Comparison of ENCODE assay signal across 28 cellular contexts in genomic region chr9:134336924-134337323, GRCh38. TPM values are rescaled to one million over a fixed set of nuclear protein-coding genes. Genes with fewer than 3 reads are reported as not detected.
DNase-seq lines count a peak whose midpoint lies in the region; ATAC-seq and TF ChIP-seq lines count a peak whose summit lies in the region.
"Had no signal": no experiment of that assay in that cellular context is flagged by ENCODE, and none has a peak within 500 bp of the region (broad histone marks: within the 10 kb centered on the region; RNA-seq: fewer than 3 reads in every experiment).

No MANE protein-coding gene starts in this region.

- no peak overlapping the region for H2AFZ ChIP-seq in trophoblast cell (ENCODE audit: insufficient read depth, low read length, poor library complexity)

- H3K9me3 ChIP-seq in BLaER1, result no peaks in the 10 kb centered on the region
- H3K9me3 ChIP-seq in liver (ENCODE audit: control insufficient read depth in 4 of 4, low read length in 3 of 4), result no peaks in the 10 kb centered on the region
- no peaks in the 10 kb centered on the region for H3K9me3 ChIP-seq in trophoblast cell (ENCODE audit: insufficient read depth, low read depth, low read length)
- H3K9me3 ChIP-seq in sigmoid colon, result no peaks in the 10 kb centered on the region
- H3K9me3 ChIP-seq: thoracic aorta had no signal

- peak overlapping the region; percentile 22 for H3K4ac ChIP-seq in trophoblast cell (ENCODE audit: low read depth, low read length)

- H3K4me2 ChIP-seq in BLaER1 (peak overlapping the region; percentile 37), trophoblast cell (ENCODE audit: low read length) (no peak overlapping the region)

- H2BK5ac ChIP-seq in trophoblast cell (ENCODE audit: low read depth, low read length, poor library complexity), result no peak overlapping the region

- no peak for TF ChIP-seq EP300 in sigmoid colon (IDR thresholded peaks at IDR 0.05)

- intact Hi-C loops in sigmoid colon (cut with DNase I), result no loop called here

- H3K79me1 ChIP-seq in trophoblast cell (ENCODE audit: low read length), result no peaks in the 10 kb centered on the region

- no peak overlapping the region for H3K18ac ChIP-seq in trophoblast cell (ENCODE audit: low read length)

- H3K27me3 ChIP-seq in BLaER1 (no peaks in the 10 kb centered on the region), liver (ENCODE audit: control insufficient read depth in 4 of 4, insufficient read depth in 4 of 4, low read length in 3 of 4) (no peaks in the 10 kb centered on the region), trophoblast cell (ENCODE audit: insufficient read depth, low read length) (no peaks in the 10 kb centered on the region), sigmoid colon (no peaks in the 10 kb centered on the region)
- H3K27me3 ChIP-seq: dorsolateral prefrontal cortex had no signal

- no peak overlapping the region for H3K14ac ChIP-seq in trophoblast cell (ENCODE audit: low read length)

- ATAC-seq in HG03280 (IDR thresholded peaks at IDR 0.05; ENCODE audit: unreplicated experiment), result no peak
- ATAC-seq: activated naive CD8-positive, alpha-beta T cell treated with anti-CD3 and anti-CD28 coated beads, Interleukin-2, amount 50 U/mL, for 24 hours; left cardiac atrium; SK-N-SH treated with all-trans-retinoic acid at 6 μM for 48 hours had no signal

- H4K8ac ChIP-seq in trophoblast cell (ENCODE audit: low read depth, low read length), result no peak overlapping the region

- H4K91ac ChIP-seq in trophoblast cell (ENCODE audit: low read depth, low read length), result no peak overlapping the region

- no peak for TF ChIP-seq CTCF in RWPE1 (conservative IDR thresholded peaks at IDR 0.05; ENCODE audit: low read depth)
- no peak for TF ChIP-seq CTCF in liver (IDR thresholded peaks at IDR 0.05; ENCODE audit: low read depth, low read length, missing input control)
- TF ChIP-seq CTCF in sigmoid colon (IDR thresholded peaks at IDR 0.05), result no peak

- H3K9ac ChIP-seq in BLaER1 (peak overlapping the region; percentile 60; the same call in 1 of the 2 replicates), liver (ENCODE audit: low read depth in 1 of 2, low read length in 2 of 2) (peak overlapping the region in 1 of 2 donors; percentile 61), trophoblast cell (ENCODE audit: low read length) (no peak overlapping the region)

- peaks cover 25% of the 10 kb centered on the region; the same call in 1 of the 2 replicates for H3K36me3 ChIP-seq in BLaER1
- H3K36me3 ChIP-seq in liver (ENCODE audit: control insufficient read depth in 4 of 4, insufficient read depth in 3 of 4, low read depth in 1 of 4, low read length in 3 of 4), result no peaks in the 10 kb centered on the region
- H3K36me3 ChIP-seq in trophoblast cell (ENCODE audit: control insufficient read depth in 1 of 2, insufficient read depth in 2 of 2, low read length in 2 of 2), result peaks cover 0 to 2% of the 10 kb centered on the region in 2 experiments
- no peaks in the 10 kb centered on the region for H3K36me3 ChIP-seq in sigmoid colon
- H3K36me3 ChIP-seq: thoracic aorta had no signal

- H3K4me1 ChIP-seq in BLaER1 (peaks cover 97% of the 10 kb centered on the region), liver (ENCODE audit: control insufficient read depth in 4 of 4, insufficient read depth in 4 of 4, low read length in 3 of 4) (peaks cover 66 to 100% (median 95%) of the 10 kb centered on the region in 4 donors), trophoblast cell (ENCODE audit: control insufficient read depth in 1 of 2, insufficient read depth in 2 of 2, low read length in 2 of 2) (peaks cover 8 to 11% of the 10 kb centered on the region in 2 experiments), sigmoid colon (peaks cover 2 to 100% (median 94%) of the 10 kb centered on the region in 4 donors)

- WGBS in liver, result 45% methylated on average over 8 of the region's 8 CpGs
- no CpG with 5 or more reads among the region's 8 CpGs for WGBS in trophoblast cell (ENCODE audit: extremely low coverage, insufficient coverage, insufficient read length)
- WGBS in sigmoid colon, 2 donors, result 78 to 84% methylated on average over 8 of the region's 8 CpGs

- no peak overlapping the region for H2BK120ac ChIP-seq in trophoblast cell (ENCODE audit: insufficient read depth, low read length, poor library complexity)

- H3K79me2 ChIP-seq in trophoblast cell (ENCODE audit: control insufficient read depth, insufficient read depth, low read length, poor library complexity), result peaks cover 32% of the 10 kb centered on the region

- DNase-seq in RWPE1 (ENCODE audit: low spot score) (no peak), trophoblast cell (no peak), NCI-H345 (lab: John Stamatoyannopoulos, UW) (no peak), sigmoid colon (no peak)
- DNase-seq in activated T-cell treated with anti-CD3 and anti-CD28 coated beads, Interleukin-2, amount 50 U/mL, for 1 hour, result no peak
- DNase-seq: activated CD4-positive, alpha-beta T cell treated with anti-CD3 and anti-CD28 coated beads, Interleukin-2, amount 50 U/mL, for 48 hours; activated CD4-positive, CD25-positive, alpha-beta regulatory T cell treated with anti-CD3 and anti-CD28 coated beads, Interleukin-2, amount 50 U/mL, for 72 hours; activated naive CD4-positive, alpha-beta T cell; activated naive CD8-positive, alpha-beta T cell treated with anti-CD3 and anti-CD28 coated beads, Interleukin-2, amount 50 U/mL, for 24 hours; CD4-positive, CD25-positive, alpha-beta regulatory T cell; DND-41; dorsolateral prefrontal cortex; GF-D8; HFFc6; hippocampal formation; left cardiac atrium; mammary epithelial cell; NCI-H1092; NCI-H1694; NCI-H510A treated with DMSO at 0.1 percent for 48 hours; nucleus accumbens; stimulated activated naive CD4-positive, alpha-beta T cell treated with Interleukin-2 at 50 U/mL for 16 hours had no signal

- H3K4me3 ChIP-seq in BLaER1, result no peak overlapping the region
- peak overlapping the region in 2 of 3 donors; percentile 38 to 46 for H3K4me3 ChIP-seq in liver (ENCODE audit: low read depth in 1 of 3, low read length in 3 of 3)
- H3K4me3 ChIP-seq in trophoblast cell (ENCODE audit: low read depth, low read length), result no peak overlapping the region
- H3K4me3 ChIP-seq in sigmoid colon, result no peak overlapping the region
- H3K4me3 ChIP-seq: dorsolateral prefrontal cortex, skin epidermis, thoracic aorta had no signal

- no peak overlapping the region for H4K12ac ChIP-seq in trophoblast cell (ENCODE audit: low read depth, low read length)

- no peak overlapping the region for H2AK5ac ChIP-seq in trophoblast cell (ENCODE audit: low read length)

- CTCF ChIA-PET in RWPE1 (lab: Yijun Ruan, JAX), result no interaction called here

- peak overlapping the region; percentile 37; the same call in 1 of the 2 replicates for H3K27ac ChIP-seq in BLaER1
- H3K27ac ChIP-seq in RWPE1, result peak overlapping the region; percentile 99
- peak overlapping the region; percentile 72 to 99 for H3K27ac ChIP-seq in liver (ENCODE audit: low read depth in 1 of 2, low read length in 2 of 2)
- H3K27ac ChIP-seq in trophoblast cell (ENCODE audit: low read depth, low read length), result no peak overlapping the region
- H3K27ac ChIP-seq in sigmoid colon, result no peak overlapping the region
- H3K27ac ChIP-seq: thoracic aorta had no signal

- peaks cover 100% of the 10 kb centered on the region for H4K20me1 ChIP-seq in BLaER1

- POLR2A ChIA-PET in RWPE1 (lab: Yijun Ruan, JAX; ENCODE audit: low non-redundant PET), result no interaction called here

- H3K23ac ChIP-seq in trophoblast cell (ENCODE audit: low read length), result no peak overlapping the region

- no peak for TF ChIP-seq POLR2A in sigmoid colon (IDR thresholded peaks at IDR 0.05)

- H2BK12ac ChIP-seq in trophoblast cell (ENCODE audit: low read length), result no peak overlapping the region

- no peak for TF ChIP-seq RAD21 in liver (IDR thresholded peaks at IDR 0.05)

TF ChIP-seq in liver, 16 proteins besides CTCF, POLR2A, EP300 and RAD21 (continues in another document):
- no peak for TF ChIP-seq NR2F2 (IDR thresholded peaks at IDR 0.05)
- TF ChIP-seq HNF4A (conservative IDR thresholded peaks at IDR 0.05), result peak in 1 of 2 donors; percentile 10
- no peak for TF ChIP-seq GABPA (IDR thresholded peaks at IDR 0.05 in 1 of 2, conservative IDR thresholded peaks at IDR 0.05 in 1 of 2)
- no peak for TF ChIP-seq ATF3 (IDR thresholded peaks at IDR 0.05)
- no peak for TF ChIP-seq FOXA1 (IDR thresholded peaks at IDR 0.05)
- no peak for TF ChIP-seq EGR1 (IDR thresholded peaks at IDR 0.05; ENCODE audit: low read depth in 2 of 2)
- TF ChIP-seq MAX (IDR thresholded peaks at IDR 0.05), result no peak
- peak; percentile 55 for TF ChIP-seq REST (IDR thresholded peaks at IDR 0.05)

RNA-seq across cellular contexts. Expression of gene RXRA, which starts 10.7 kb away (rescaled TPM):
- total RNA-seq in liver, result 100 to 1,000 TPM in 1 of 2 donors, 10 to 100 TPM in 1; 41.5 to 116 TPM
- polyA plus RNA-seq in liver, result 100 to 1,000 TPM in 1 of 2 donors, 10 to 100 TPM in 1; 46.8 to 101 TPM
- polyA plus RNA-seq in trophoblast cell (2013), result 31.7 and 33.2 TPM in 2 replicates
- 10 to 100 TPM; 26.7 to 49.0 (median 31.4) TPM for total RNA-seq in sigmoid colon
- 10 to 100 TPM; 27.6 to 50.8 (median 38.4) TPM for polyA plus RNA-seq in sigmoid colon

Comparison
In these comparisons a context has a peak if more than half of its experiments do, and no peak if none do; other contexts are left out.
1. H3K27ac ChIP-seq: peak in BLaER1 (single experiment), RWPE1 (single experiment) and liver (2 of 2); none in trophoblast cell (single experiment) and sigmoid colon (0 of 4).
2. H3K4me3 ChIP-seq: peak in liver (2 of 3); none in BLaER1 (single experiment), trophoblast cell (single experiment) and sigmoid colon (0 of 4).